ENCODE assay signal across 2 cellular contexts in the genomic region with DNA sequence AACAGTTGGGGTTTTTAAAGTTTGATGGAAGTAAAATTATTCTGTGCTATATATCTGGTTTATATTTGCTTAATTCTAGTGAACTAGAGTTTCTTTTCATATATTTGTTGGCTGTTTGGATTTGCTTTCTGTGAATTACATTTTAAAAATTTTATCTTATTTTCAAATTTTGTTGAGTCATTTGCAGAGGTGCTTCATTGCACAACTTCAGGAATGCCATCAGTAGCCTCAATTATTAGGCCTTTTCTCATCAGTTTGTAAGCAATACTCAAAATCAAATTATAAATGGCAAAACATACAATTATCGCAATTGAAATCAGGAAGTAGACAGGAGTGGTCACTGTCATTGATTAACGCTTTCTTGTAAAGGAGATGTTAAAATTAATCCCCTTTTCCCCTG.
A peak's percentile ranks its signal among the peaks of the same experiment; 100 is the strongest.
TF ChIP-seq lines count a peak whose summit lies in the region.

No MANE protein-coding gene starts in this region.

TF ChIP-seq in IMR-90, 13 proteins besides CTCF, POLR2A, EP300 and RAD21:
- TF ChIP-seq NFE2L2 (IDR thresholded peaks at IDR 0.05; ENCODE audit: low read depth, low read length): peak; percentile 38; the same call in 1 of the 2 replicates
- peak; percentile 77 for TF ChIP-seq CEBPB (IDR thresholded peaks at IDR 0.05; ENCODE audit: low read depth, low read length)
- no peak for TF ChIP-seq RCOR1 (IDR thresholded peaks at IDR 0.05; ENCODE audit: insufficient replicate concordance, low read length)
- TF ChIP-seq SMC3 (IDR thresholded peaks at IDR 0.05; ENCODE audit: low read depth, low read length): no peak
- TF ChIP-seq RFX5 (IDR thresholded peaks at IDR 0.05; ENCODE audit: low read depth, low read length): no peak
- TF ChIP-seq, protein P1, sequence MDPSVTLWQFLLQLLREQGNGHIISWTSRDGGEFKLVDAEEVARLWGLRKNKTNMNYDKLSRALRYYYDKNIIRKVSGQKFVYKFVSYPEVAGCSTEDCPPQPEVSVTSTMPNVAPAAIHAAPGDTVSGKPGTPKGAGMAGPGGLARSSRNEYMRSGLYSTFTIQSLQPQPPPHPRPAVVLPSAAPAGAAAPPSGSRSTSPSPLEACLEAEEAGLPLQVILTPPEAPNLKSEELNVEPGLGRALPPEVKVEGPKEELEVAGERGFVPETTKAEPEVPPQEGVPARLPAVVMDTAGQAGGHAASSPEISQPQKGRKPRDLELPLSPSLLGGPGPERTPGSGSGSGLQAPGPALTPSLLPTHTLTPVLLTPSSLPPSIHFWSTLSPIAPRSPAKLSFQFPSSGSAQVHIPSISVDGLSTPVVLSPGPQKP (IDR thresholded peaks at IDR 0.05; ENCODE audit: borderline replicate concordance, low read depth, low read length): no peak
- no peak for TF ChIP-seq MAFK (IDR thresholded peaks at IDR 0.05; ENCODE audit: low read depth, low read length)

TF ChIP-seq in K562, 482 proteins besides CTCF, POLR2A, EP300 and RAD21:
- TF ChIP-seq OTX1 (CRISPR knock-in tag; IDR thresholded peaks at IDR 0.05): no peak
- TF ChIP-seq, protein P2, sequence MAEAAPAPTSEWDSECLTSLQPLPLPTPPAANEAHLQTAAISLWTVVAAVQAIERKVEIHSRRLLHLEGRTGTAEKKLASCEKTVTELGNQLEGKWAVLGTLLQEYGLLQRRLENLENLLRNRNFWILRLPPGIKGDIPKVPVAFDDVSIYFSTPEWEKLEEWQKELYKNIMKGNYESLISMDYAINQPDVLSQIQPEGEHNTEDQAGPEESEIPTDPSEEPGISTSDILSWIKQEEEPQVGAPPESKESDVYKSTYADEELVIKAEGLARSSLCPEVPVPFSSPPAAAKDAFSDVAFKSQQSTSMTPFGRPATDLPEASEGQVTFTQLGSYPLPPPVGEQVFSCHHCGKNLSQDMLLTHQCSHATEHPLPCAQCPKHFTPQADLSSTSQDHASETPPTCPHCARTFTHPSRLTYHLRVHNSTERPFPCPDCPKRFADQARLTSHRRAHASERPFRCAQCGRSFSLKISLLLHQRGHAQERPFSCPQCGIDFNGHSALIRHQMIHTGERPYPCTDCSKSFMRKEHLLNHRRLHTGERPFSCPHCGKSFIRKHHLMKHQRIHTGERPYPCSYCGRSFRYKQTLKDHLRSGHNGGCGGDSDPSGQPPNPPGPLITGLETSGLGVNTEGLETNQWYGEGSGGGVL (CRISPR knock-in tag; IDR thresholded peaks at IDR 0.05): no peak
- TF ChIP-seq SNRNP70 (optimal IDR thresholded peaks at IDR 0.05; ENCODE audit: low read depth, low read length): no peak
- TF ChIP-seq ZNF766 (CRISPR knock-in tag; conservative IDR thresholded peaks at IDR 0.05): no peak
- TF ChIP-seq MAFF (IDR thresholded peaks at IDR 0.05; ENCODE audit: low read length): 0 out of 2 replicates have a peak, but pooled peaks have one; percentile 16
- no peak for TF ChIP-seq HDGF (IDR thresholded peaks at IDR 0.05)
- peak in 1 of 2 experiments; percentile 18; a peak in 1 of 4 replicates for TF ChIP-seq TRIM24 (IDR thresholded peaks at IDR 0.05)
- no peak for TF ChIP-seq TEAD4 (IDR thresholded peaks at IDR 0.05; ENCODE audit: low read length)
- no peak for TF ChIP-seq TEAD4 (CRISPR knock-in tag; IDR thresholded peaks at IDR 0.05; ENCODE audit: borderline replicate concordance)
- TF ChIP-seq CEBPG (CRISPR knock-in tag; IDR thresholded peaks at IDR 0.05): no peak
- 0 out of 4 replicates have a peak, but pooled peaks of 1 of the 2 experiments have one; percentile 12 for TF ChIP-seq CEBPG (tag; conservative IDR thresholded peaks at IDR 0.05 in 1 of 2, IDR thresholded peaks at IDR 0.05 in 1 of 2)
- peak; percentile 64; the same call in 1 of the 2 replicates for TF ChIP-seq MAFG (tag; conservative IDR thresholded peaks at IDR 0.05)
- peak; percentile 66; the same call in 1 of the 2 replicates for TF ChIP-seq NFE2 (IDR thresholded peaks at IDR 0.05; ENCODE audit: low read depth)
- no peak for TF ChIP-seq SIRT6 (IDR thresholded peaks at IDR 0.05; ENCODE audit: low read depth, low read length)
- peak; percentile 27; the same call in 1 of the 2 replicates for TF ChIP-seq C11orf30 (IDR thresholded peaks at IDR 0.05; ENCODE audit: low read depth)
- TF ChIP-seq CEBPB (tag; IDR thresholded peaks at IDR 0.05): peak; percentile 86
